ENCODE assay signal across 19 cellular contexts in genomic region chr1:178928985-178929384, GRCh38. TPM values are rescaled to one million over a fixed set of nuclear protein-coding genes. Genes with fewer than 3 reads are reported as not detected.
DNase-seq lines count a peak whose midpoint lies in the region; ATAC-seq and TF ChIP-seq lines count a peak whose summit lies in the region.
"Had no signal": no experiment of that assay in that cellular context is flagged by ENCODE, and none has a peak within 500 bp of the region (broad histone marks: within the 10 kb centered on the region; RNA-seq: fewer than 3 reads in every experiment).

No MANE protein-coding gene starts in this region.

- H3K9me3 ChIP-seq in right atrium auricular region (peaks cover 0 to 4% of the 10 kb centered on the region in 2 donors), muscle layer of duodenum (ENCODE audit: control insufficient read depth in 1 of 2, low read length in 2 of 2) (no peaks in the 10 kb centered on the region), uterus (peaks cover 0 to 10% of the 10 kb centered on the region in 2 donors)

- POLR2A ChIA-PET in activated B cell treated with CpG ODN at 0.5 μM for 24 hours (lab: Charles Lee) = interaction anchor here (0.8 to 1.4 kb wide), 3 partner anchors 11 to 387 kb away, joined by 3 to 6 read pairs (median 4); no protein-coding TSS in a partner anchor

- peaks cover 94% of the 10 kb centered on the region for H3K4me1 Mint-ChIP-seq in activated B cell treated with CpG ODN at 0.5 μM for 24 hours
- H3K4me1 Mint-ChIP-seq: activated CD8-positive, alpha-beta memory T cell treated with anti-CD3 and anti-CD28 coated beads, Interleukin-2, amount 10 ng/mL, durations not matched to agents 7 days and 5 days had no signal

- peaks cover 2% of the 10 kb centered on the region for H3K9me3 Mint-ChIP-seq in activated B cell treated with CpG ODN at 0.5 μM for 24 hours

- TF ChIP-seq POLR2A in uterus (IDR thresholded peaks at IDR 0.05) = no peak

- no peaks in the 10 kb centered on the region for H3K27me3 Mint-ChIP-seq in activated B cell treated with CpG ODN at 0.5 μM for 24 hours

- no peak overlapping the region for H3K4me3 ChIP-seq in right atrium auricular region
- H3K4me3 ChIP-seq in muscle layer of duodenum (ENCODE audit: low read depth in 1 of 2, low read length in 2 of 2) = no peak overlapping the region
- no peak overlapping the region for H3K4me3 ChIP-seq in uterus
- H3K4me3 ChIP-seq: lower lobe of right lung, SK-N-MC, upper lobe of left lung had no signal

- peak overlapping the region; percentile 24 for H3K4me3 Mint-ChIP-seq in activated B cell treated with CpG ODN at 0.5 μM for 24 hours
- H3K4me3 Mint-ChIP-seq: activated CD8-positive, alpha-beta memory T cell treated with anti-CD3 and anti-CD28 coated beads, Interleukin-2, amount 10 ng/mL, durations not matched to agents 7 days and 5 days had no signal

- no peaks in the 10 kb centered on the region for H3K36me3 ChIP-seq in right atrium auricular region
- H3K36me3 ChIP-seq in muscle layer of duodenum (ENCODE audit: control insufficient read depth in 1 of 2, insufficient read depth in 2 of 2, low read length in 2 of 2) = no peaks in the 10 kb centered on the region
- no peaks in the 10 kb centered on the region for H3K36me3 ChIP-seq in uterus
- H3K36me3 ChIP-seq: lower lobe of right lung, upper lobe of left lung had no signal

- CTCF ChIA-PET in activated B cell treated with CpG ODN at 0.5 μM for 24 hours (lab: Charles Lee) = interaction anchor here (0.6 to 1.7 kb wide), 2 partner anchors 74 to 80 kb away, joined by 3 to 6 read pairs; no protein-coding TSS in a partner anchor

- DNase-seq in right atrium auricular region (ENCODE audit: low spot score) (no peak), left ventricle myocardium superior (no peak), activated B cell treated with CpG ODN at 0.5 μM for 24 hours (no peak), uterus (no peak), OCI-M1 (lab: John Stamatoyannopoulos, UW) (no peak), mesenteric fat pad (ENCODE audit: low spot score) (no peak)
- DNase-seq: activated CD8-positive, alpha-beta memory T cell treated with anti-CD3 and anti-CD28 coated beads, Interleukin-2, amount 10 ng/mL, durations not matched to agents 7 days and 5 days; Calu3; central memory CD4-positive, alpha-beta T cell; erythroblast; KG1; lower lobe of right lung; NCI-H187; NK-92 treated with Interleukin-12 subunit alpha and Interleukin-12 subunit beta, amount 100 ng/mL, for 24 hours; upper lobe of left lung had no signal

- peak overlapping the region; percentile 41 to 55 for H3K27ac ChIP-seq in right atrium auricular region
- H3K27ac ChIP-seq in muscle layer of duodenum (ENCODE audit: low read length) = peak overlapping the region; percentile 7
- peak overlapping the region; percentile 69 to 87 for H3K27ac ChIP-seq in uterus
- H3K27ac ChIP-seq: lower lobe of right lung, SK-N-MC, upper lobe of left lung had no signal

- intact Hi-C loops in left ventricle myocardium superior (cut with micrococcal nuclease) (no loop called here), activated B cell treated with CpG ODN at 0.5 μM for 24 hours (cut with micrococcal nuclease) (loop anchor here (2.0 to 5.0 kb wide), 2 partner anchors 14 to 37 kb away; no protein-coding TSS in a partner anchor), uterus (cut with DNase I; ENCODE audit: low total_unique reads) (no loop called here)

- TF ChIP-seq CTCF in right atrium auricular region (IDR thresholded peaks at IDR 0.05) (no peak), activated B cell treated with CpG ODN at 0.5 μM for 24 hours (IDR thresholded peaks at IDR 0.05) (no peak), uterus (IDR thresholded peaks at IDR 0.05) (no peak)

- ATAC-seq in left ventricle myocardium superior (no peak), activated B cell treated with CpG ODN at 0.5 μM for 24 hours (ENCODE audit: low read depth) (peak; percentile 57), HG02840 (IDR thresholded peaks at IDR 0.05; ENCODE audit: low FRiP score, unreplicated experiment) (no peak)
- ATAC-seq: activated CD8-positive, alpha-beta memory T cell treated with anti-CD3 and anti-CD28 coated beads, Interleukin-2, amount 10 ng/mL, durations not matched to agents 7 days and 5 days; activated naive CD4-positive, alpha-beta T cell treated with anti-CD3 and anti-CD28 coated beads, Interleukin-2, amount 50 U/mL, for 72 hours; lower lobe of right lung had no signal

- peak overlapping the region; percentile 80 for H3K27ac Mint-ChIP-seq in activated B cell treated with CpG ODN at 0.5 μM for 24 hours
- H3K27ac Mint-ChIP-seq: activated CD8-positive, alpha-beta memory T cell treated with anti-CD3 and anti-CD28 coated beads, Interleukin-2, amount 10 ng/mL, durations not matched to agents 7 days and 5 days; activated naive CD4-positive, alpha-beta T cell treated with anti-CD3 and anti-CD28 coated beads, Interleukin-2, amount 50 U/mL, for 72 hours had no signal

- H3K27me3 ChIP-seq in right atrium auricular region (no peaks in the 10 kb centered on the region), muscle layer of duodenum (ENCODE audit: low read depth, low read length) (no peaks in the 10 kb centered on the region), uterus (no peaks in the 10 kb centered on the region)
- H3K27me3 ChIP-seq: upper lobe of left lung had no signal

- H3K36me3 Mint-ChIP-seq in activated B cell treated with CpG ODN at 0.5 μM for 24 hours (ENCODE audit: low read depth) = peaks cover 12% of the 10 kb centered on the region
- H3K36me3 Mint-ChIP-seq: activated CD8-positive, alpha-beta memory T cell treated with anti-CD3 and anti-CD28 coated beads, Interleukin-2, amount 10 ng/mL, durations not matched to agents 7 days and 5 days had no signal

- peaks cover 0 to 59% of the 10 kb centered on the region in 2 donors for H3K4me1 ChIP-seq in right atrium auricular region
- peaks cover 16 to 41% of the 10 kb centered on the region in 2 donors for H3K4me1 ChIP-seq in muscle layer of duodenum (ENCODE audit: control insufficient read depth in 1 of 2, insufficient read depth in 2 of 2, low read length in 2 of 2)
- peaks cover 0 to 11% of the 10 kb centered on the region in 2 donors for H3K4me1 ChIP-seq in uterus

RNA-seq across cellular contexts. Expression of gene ANGPTL1, which starts 58.1 kb away (rescaled TPM):
- total RNA-seq in right atrium auricular region (10 to 100 TPM; 19.0 to 29.6 TPM), left ventricle myocardium superior (6.6 TPM), activated B cell treated with CpG ODN at 0.5 μM for 24 hours (not detected in 2 replicates), uterus (100 to 1,000 TPM in 3 of 4 donors, 10 to 100 TPM in 1; 77.8 to 286 (median 142) TPM), mesenteric fat pad (23.4 TPM)
- total RNA-seq: activated CD8-positive, alpha-beta memory T cell treated with anti-CD3 and anti-CD28 coated beads, Interleukin-2, amount 10 ng/mL, durations not matched to agents 7 days and 5 days; activated naive CD4-positive, alpha-beta T cell treated with anti-CD3 and anti-CD28 coated beads, Interleukin-2, amount 50 U/mL, for 72 hours had no signal

Comparison
In these comparisons a context has a peak if more than half of its experiments do, and no peak if none do; other contexts are left out.
1. H3K27ac ChIP-seq: peak in every context shown above with its lines; median percentile 78 in uterus; 48 in right atrium auricular region; 7 in muscle layer of duodenum.